Comparison of ENCODE assay signal across 1 cellular context in the genomic region with DNA sequence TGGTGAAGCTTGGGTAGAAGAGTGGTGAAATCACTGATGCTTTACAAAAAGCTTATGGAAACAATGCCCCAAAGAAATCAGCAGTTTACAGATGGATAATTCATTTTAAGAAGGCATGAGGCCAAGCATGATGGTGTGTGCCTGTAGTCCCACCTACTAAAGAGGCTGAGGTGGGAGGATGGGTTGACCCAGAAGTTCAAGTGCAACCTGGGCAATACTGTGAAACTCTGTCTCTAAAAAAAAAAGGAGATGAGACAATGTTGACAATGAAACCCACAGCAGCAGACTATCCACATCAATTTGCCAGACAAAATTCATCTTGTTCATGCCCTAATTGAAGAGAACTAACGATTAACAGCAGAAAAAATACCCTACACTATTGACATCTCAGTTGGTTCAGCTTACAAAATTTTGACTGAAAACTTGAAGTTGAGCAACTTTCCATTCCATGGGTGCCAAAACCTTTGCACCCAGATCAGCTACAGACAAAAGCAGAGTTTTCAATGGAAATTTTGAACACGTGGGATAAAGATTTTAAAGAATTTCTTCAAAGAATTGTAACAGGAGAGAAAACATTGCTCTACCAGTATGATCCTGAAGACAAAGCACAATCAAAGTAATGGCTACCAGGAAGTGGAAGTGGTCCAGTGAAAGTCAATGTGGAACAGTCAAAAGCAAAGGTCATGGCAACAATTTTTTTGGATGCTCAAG.
TF ChIP-seq lines count a peak whose summit lies in the region.

No MANE protein-coding gene starts in this region.

TF ChIP-seq in GM12878, 131 proteins besides CTCF, POLR2A, EP300 and RAD21:
- no peak for TF ChIP-seq GATAD2B (conservative IDR thresholded peaks at IDR 0.05; ENCODE audit: low read depth)
- TF ChIP-seq SMAD5 (IDR thresholded peaks at IDR 0.05; ENCODE audit: low read depth), result no peak
- TF ChIP-seq MEF2A (IDR thresholded peaks at IDR 0.05; ENCODE audit: insufficient read depth, low read depth, low read length), result no peak
- TF ChIP-seq SIN3A (IDR thresholded peaks at IDR 0.05; ENCODE audit: low read depth, low read length), result no peak
- TF ChIP-seq ZNF622 (IDR thresholded peaks at IDR 0.05), result no peak
- no peak for TF ChIP-seq NR2F1 (conservative IDR thresholded peaks at IDR 0.05)
- TF ChIP-seq RCOR1 (conservative IDR thresholded peaks at IDR 0.05; ENCODE audit: low read depth, low read length), result no peak
